ENCODE assay signal across 8 cellular contexts in genomic region chr7:105269397-105269796, GRCh38.
DNase-seq lines count a peak whose midpoint lies in the region; ATAC-seq and TF ChIP-seq lines count a peak whose summit lies in the region.

No MANE protein-coding gene starts in this region.

- H3K4me2 ChIP-seq in PC-3 (ENCODE audit: low read length) = peak overlapping the region; percentile 93

- CTCF ChIA-PET in CD4-positive, alpha-beta memory T cell (lab: Charles Lee; ENCODE audit: partially characterized antibody) = interaction anchor here (0.9 kb wide), 1 partner anchor 66 kb away, joined by 3 read pairs; no protein-coding TSS in a partner anchor
- CTCF ChIA-PET in PC-3 (lab: Charles Lee) = no interaction called here

- H3K4me1 ChIP-seq in CD4-positive, alpha-beta memory T cell (ENCODE audit: insufficient read depth, low read length) = peaks cover 52% of the 10 kb centered on the region
- H3K4me1 ChIP-seq in PC-3 (ENCODE audit: insufficient read depth, low read length) (peaks cover 37% of the 10 kb centered on the region), neuron (ENCODE audit: insufficient read depth, low read length) (peaks cover 28% of the 10 kb centered on the region)

- H3K27me3 ChIP-seq in CD4-positive, alpha-beta memory T cell (ENCODE audit: insufficient read depth, low read length) = no peaks in the 10 kb centered on the region
- H3K27me3 ChIP-seq in PC-3 (ENCODE audit: low read length) (no peaks in the 10 kb centered on the region), neuron (ENCODE audit: insufficient read depth, low read length) (no peaks in the 10 kb centered on the region)

- in situ Hi-C loops in ACHN (cut with HindIII; ENCODE audit: low pct_ligation_motif_present, low pct_unique_long_range_greater_than_20kb, low sequenced_read_pairs) = no loop called here

- peak overlapping the region; percentile 82 to 97 (median 90) for H3K4me3 Mint-ChIP-seq in CD4-positive, alpha-beta memory T cell
- peak overlapping the region; percentile 2 for H3K4me3 Mint-ChIP-seq in endothelial cell (ENCODE audit: unreplicated experiment)

- DNase-seq in CD4-positive, alpha-beta memory T cell = peak in 1 of 5 donors; percentile 32
- DNase-seq in PC-3 (no peak), endothelial cell (ENCODE audit: low spot score) (no peak), ACHN (no peak), GF-D8 (lab: John Stamatoyannopoulos, UW) (no peak)

- no peaks in the 10 kb centered on the region for H3K9me2 ChIP-seq in PC-3 (replicated peaks; ENCODE audit: low read length)

- BruUV-seq in PC-3 (replicated peaks; lab: Mats Ljungman, UMichigan) = TSS peak; percentile 68

- H3K4me3 ChIP-seq in CD4-positive, alpha-beta memory T cell (ENCODE audit: low read length in 2 of 2) = peak overlapping the region; percentile 52 to 70
- H3K4me3 ChIP-seq in PC-3 (ENCODE audit: low read length) (peak overlapping the region; percentile 72), neuron (ENCODE audit: low read length) (peak overlapping the region; percentile 73)

- peak overlapping the region; percentile 87 to 93 (median 91) for H3K27ac Mint-ChIP-seq in CD4-positive, alpha-beta memory T cell
- peak overlapping the region; percentile 39 for H3K27ac Mint-ChIP-seq in endothelial cell (ENCODE audit: unreplicated experiment)

- H3K79me2 ChIP-seq in PC-3 (ENCODE audit: low read length) = peaks cover 75% of the 10 kb centered on the region

- H3K4me1 Mint-ChIP-seq in CD4-positive, alpha-beta memory T cell = peaks cover 39 to 66% (median 55%) of the 10 kb centered on the region in 4 donors
- H3K4me1 Mint-ChIP-seq in endothelial cell (ENCODE audit: unreplicated experiment) = peaks cover 19% of the 10 kb centered on the region

- no peaks in the 10 kb centered on the region for H3K36me3 ChIP-seq in CD4-positive, alpha-beta memory T cell (ENCODE audit: insufficient read depth, low read length)
- no peaks in the 10 kb centered on the region for H3K36me3 ChIP-seq in PC-3 (ENCODE audit: low read depth, low read length)
- H3K36me3 ChIP-seq in neuron (ENCODE audit: insufficient read depth, low read length) = no peaks in the 10 kb centered on the region

- no peaks in the 10 kb centered on the region for H3K9me3 ChIP-seq in CD4-positive, alpha-beta memory T cell (ENCODE audit: control insufficient read depth in 1 of 2, low read length in 2 of 2)
- no peaks in the 10 kb centered on the region for H3K9me3 ChIP-seq in PC-3 (ENCODE audit: low read length)
- H3K9me3 ChIP-seq in neuron (ENCODE audit: low read length) = no peaks in the 10 kb centered on the region

- H3K36me3 Mint-ChIP-seq in CD4-positive, alpha-beta memory T cell = no peaks in the 10 kb centered on the region
- H3K36me3 Mint-ChIP-seq in endothelial cell (ENCODE audit: low read depth, unreplicated experiment) = no peaks in the 10 kb centered on the region

- intact Hi-C loops in CD4-positive, alpha-beta memory T cell (cut with micrococcal nuclease) = loop anchor here (2.0 to 5.0 kb wide), 3 partner anchors 31 to 118 kb away; partner anchors contain the start of gene SRPK2
- intact Hi-C loops in PC-3 (cut with micrococcal nuclease) = loop anchor here (1.0 to 2.0 kb wide), 2 partner anchors 35 to 45 kb away; no protein-coding TSS in a partner anchor

- H3F3A ChIP-seq in PC-3 (ENCODE audit: low read length, unreplicated experiment) = no peaks in the 10 kb centered on the region

- H2AFZ ChIP-seq in PC-3 (ENCODE audit: low read length) (peak overlapping the region; percentile 92), neuron (ENCODE audit: low read depth, low read length) (peak overlapping the region; percentile 93)

- 0 out of 2 replicates have a peak, but pooled peaks cover 18% of the 10 kb centered on the region for H4K20me1 ChIP-seq in PC-3 (ENCODE audit: low read length)

- peak overlapping the region; percentile 70 for H3K9ac ChIP-seq in PC-3 (ENCODE audit: low read length)

- TF ChIP-seq CTCF in PC-3 (conservative IDR thresholded peaks at IDR 0.05; ENCODE audit: low read depth, low read length) (no peak), endothelial cell (IDR thresholded peaks at IDR 0.05; ENCODE audit: unreplicated experiment) (no peak)

- peak; percentile 21 for ATAC-seq in GM21737 (IDR thresholded peaks at IDR 0.05; ENCODE audit: unreplicated experiment)
- peak; percentile 46 for ATAC-seq in PC-3
- no peak for ATAC-seq in HG03469 (IDR thresholded peaks at IDR 0.05; ENCODE audit: unreplicated experiment)

- H3K27me3 Mint-ChIP-seq in CD4-positive, alpha-beta memory T cell = no peaks in the 10 kb centered on the region
- peaks cover 1% of the 10 kb centered on the region for H3K27me3 Mint-ChIP-seq in endothelial cell (ENCODE audit: unreplicated experiment)

- peak overlapping the region; percentile 64 for H3K27ac ChIP-seq in CD4-positive, alpha-beta memory T cell (ENCODE audit: low read depth, low read length)
- peak overlapping the region; percentile 77 for H3K27ac ChIP-seq in PC-3 (ENCODE audit: low read length)

- POLR2A ChIA-PET in CD4-positive, alpha-beta memory T cell (lab: Charles Lee; ENCODE audit: partially characterized antibody) = interaction anchor here (1.0 to 2.6 kb wide), 4 partner anchors 29 to 119 kb away, joined by 3 to 21 read pairs (median 4); partner anchors contain the start of gene SRPK2
- POLR2A ChIA-PET in PC-3 (lab: Charles Lee; ENCODE audit: unreplicated experiment) = interaction anchor here (0.6 to 1.3 kb wide), 2 partner anchors 50 to 143 kb away, joined by 3 to 4 read pairs; no protein-coding TSS in a partner anchor

- H3K9me3 Mint-ChIP-seq in CD4-positive, alpha-beta memory T cell = no peaks in the 10 kb centered on the region
- no peaks in the 10 kb centered on the region for H3K9me3 Mint-ChIP-seq in endothelial cell (ENCODE audit: unreplicated experiment)
